ENCODE assay signal across 1 cellular context in genomic region chr2:41992700-41993070, GRCh38.
TF ChIP-seq lines count a peak whose summit lies in the region.

No MANE protein-coding gene starts in this region.

TF ChIP-seq in WTC11, 78 proteins besides CTCF, POLR2A, EP300 and RAD21 (continued from another document):
- TF ChIP-seq ZNF281 (CRISPR knock-in tag; IDR thresholded peaks at IDR 0.05) = no peak
- no peak for TF ChIP-seq ZSCAN18 (CRISPR knock-in tag; IDR thresholded peaks at IDR 0.05)
- TF ChIP-seq IRF2 (CRISPR knock-in tag; IDR thresholded peaks at IDR 0.05; ENCODE audit: borderline replicate concordance, low read depth) = no peak
- TF ChIP-seq MAX (CRISPR knock-in tag; IDR thresholded peaks at IDR 0.05) = no peak
- TF ChIP-seq JAZF1 (CRISPR knock-in tag; IDR thresholded peaks at IDR 0.05) = no peak
